10 cellular contexts compared by ENCODE assay signal in genomic region chr17:44672479-44673093, GRCh38. TPM values are rescaled to one million over a fixed set of nuclear protein-coding genes. Genes with fewer than 3 reads are reported as not detected.
DNase-seq lines count a peak whose midpoint lies in the region; ATAC-seq, FAIRE-seq and TF ChIP-seq lines count a peak whose summit lies in the region.
"Had no signal": no experiment of that assay in that cellular context is flagged by ENCODE, and none has a peak within 500 bp of the region (broad histone marks: within the 10 kb centered on the region; RNA-seq: fewer than 3 reads in every experiment).

No MANE protein-coding gene starts in this region.

- H3K9me3 ChIP-seq in A549 (no peaks in the 10 kb centered on the region), RWPE2 (ENCODE audit: severe bottlenecking) (no peaks in the 10 kb centered on the region), mucosa of descending colon (no peaks in the 10 kb centered on the region)

- H3K4me2 ChIP-seq in A549, result no peak overlapping the region

- no peak for TF ChIP-seq EP300 in A549 (IDR thresholded peaks at IDR 0.05)

- H3K4me3 ChIP-seq in A549, result no peak overlapping the region
- H3K4me3 ChIP-seq in GM12875 (ENCODE audit: low read depth, low read length), result no peak overlapping the region
- H3K4me3 ChIP-seq in RWPE2 (ENCODE audit: severe bottlenecking), result no peak overlapping the region
- H3K4me3 ChIP-seq in fibroblast of pulmonary artery (replicated peaks; ENCODE audit: low read depth, low read length), result no peak overlapping the region
- no peak overlapping the region for H3K4me3 ChIP-seq in mucosa of descending colon

- H3K27ac ChIP-seq in A549, result no peak overlapping the region
- H3K27ac ChIP-seq in RWPE2 (ENCODE audit: poor library complexity, severe bottlenecking), result no peak overlapping the region

- no peak for TF ChIP-seq POLR2A in A549 (IDR thresholded peaks at IDR 0.05; ENCODE audit: low read length)

- TF ChIP-seq CTCF in A549 (IDR thresholded peaks at IDR 0.05), result peak; percentile 74
- peak; percentile 24; the same call in 1 of the 2 replicates for TF ChIP-seq CTCF in GM12875 (IDR thresholded peaks at IDR 0.05; ENCODE audit: borderline replicate concordance, insufficient read depth, low read depth, low read length)
- TF ChIP-seq CTCF in RWPE2 (IDR thresholded peaks at IDR 0.05; ENCODE audit: poor library complexity, severe bottlenecking), result peak; percentile 79
- peak; percentile 74 for TF ChIP-seq CTCF in fibroblast of pulmonary artery (IDR thresholded peaks at IDR 0.05; ENCODE audit: low read length, missing control alignments)
- no peak for TF ChIP-seq CTCF in mucosa of descending colon (IDR thresholded peaks at IDR 0.05)

- FAIRE-seq in A549 (lab: Jason Lieb, UNC), result peak; percentile 99
- FAIRE-seq: keratinocyte had no signal

- TF ChIP-seq RAD21 in A549 (conservative IDR thresholded peaks at IDR 0.05 in 1 of 2, IDR thresholded peaks at IDR 0.05 in 1 of 2), result peak; percentile 61 to 76

- H3K27me3 ChIP-seq in RWPE2 (ENCODE audit: insufficient read depth, poor library complexity, severe bottlenecking), result no peaks in the 10 kb centered on the region

- intact Hi-C loops in mucosa of descending colon (cut with DNase I, micrococcal nuclease), result no loop called here

- CTCF ChIA-PET in A549 (lab: Yijun Ruan, JAX), result interaction anchor here (0.6 to 4.5 kb wide), 31 partner anchors 9 to 296 kb away, joined by 3 to 45 read pairs (median 4); partner anchors contain the start of genes CCDC43 and MEIOC

- DNase-seq in A549 (ENCODE audit: low read depth in 1 of 2, low spot score in 1 of 2) (peak; percentile 42 to 60), RWPE2 (ENCODE audit: low spot score) (no peak), fibroblast of pulmonary artery (ENCODE audit: low read depth) (peak; percentile 52), mucosa of descending colon (no peak), NCI-H446 treated with DMSO at 0.1 percent for 48 hours (lab: John Stamatoyannopoulos, UW) (no peak)
- no peak for DNase-seq in activated CD4-positive, alpha-beta T cell treated with anti-CD3 and anti-CD28 coated beads, Interleukin-2, amount 50 U/mL, for 4 hours
- DNase-seq: T-helper 17 cell had no signal

- no peaks in the 10 kb centered on the region for H3K4me1 ChIP-seq in A549
- H3K4me1 ChIP-seq in RWPE2 (ENCODE audit: insufficient read depth, poor library complexity, severe bottlenecking), result no peaks in the 10 kb centered on the region
- no peaks in the 10 kb centered on the region for H3K4me1 ChIP-seq in mucosa of descending colon (ENCODE audit: low read depth)

- H3K36me3 ChIP-seq in RWPE2 (ENCODE audit: low read depth) (peaks cover 24% of the 10 kb centered on the region), mucosa of descending colon (ENCODE audit: low read depth) (no peaks in the 10 kb centered on the region)

- POLR2A ChIA-PET in A549 (lab: Yijun Ruan, JAX), result no interaction called here

- ATAC-seq in A549 (peak; percentile 66 to 70; a peak in 3 of 6 replicates), RWPE2 (ENCODE audit: low read depth) (no peak), mucosa of descending colon (no peak), GM21367 (IDR thresholded peaks at IDR 0.05; ENCODE audit: unreplicated experiment) (no peak)
- ATAC-seq: T-helper 17 cell had no signal

TF ChIP-seq in A549, 52 proteins besides CTCF, POLR2A, EP300 and RAD21:
- no peak for TF ChIP-seq ZNF302 (CRISPR knock-in tag; IDR thresholded peaks at IDR 0.05)
- TF ChIP-seq SMC3 (IDR thresholded peaks at IDR 0.05), result peak; percentile 65
- no peak for TF ChIP-seq BHLHE40 (IDR thresholded peaks at IDR 0.05; ENCODE audit: low read depth, low read length)
- peak in 1 of 2 experiments; percentile 23; a peak in 1 of 4 replicates for TF ChIP-seq CEBPB (IDR thresholded peaks at IDR 0.05)
- TF ChIP-seq, protein P1, sequence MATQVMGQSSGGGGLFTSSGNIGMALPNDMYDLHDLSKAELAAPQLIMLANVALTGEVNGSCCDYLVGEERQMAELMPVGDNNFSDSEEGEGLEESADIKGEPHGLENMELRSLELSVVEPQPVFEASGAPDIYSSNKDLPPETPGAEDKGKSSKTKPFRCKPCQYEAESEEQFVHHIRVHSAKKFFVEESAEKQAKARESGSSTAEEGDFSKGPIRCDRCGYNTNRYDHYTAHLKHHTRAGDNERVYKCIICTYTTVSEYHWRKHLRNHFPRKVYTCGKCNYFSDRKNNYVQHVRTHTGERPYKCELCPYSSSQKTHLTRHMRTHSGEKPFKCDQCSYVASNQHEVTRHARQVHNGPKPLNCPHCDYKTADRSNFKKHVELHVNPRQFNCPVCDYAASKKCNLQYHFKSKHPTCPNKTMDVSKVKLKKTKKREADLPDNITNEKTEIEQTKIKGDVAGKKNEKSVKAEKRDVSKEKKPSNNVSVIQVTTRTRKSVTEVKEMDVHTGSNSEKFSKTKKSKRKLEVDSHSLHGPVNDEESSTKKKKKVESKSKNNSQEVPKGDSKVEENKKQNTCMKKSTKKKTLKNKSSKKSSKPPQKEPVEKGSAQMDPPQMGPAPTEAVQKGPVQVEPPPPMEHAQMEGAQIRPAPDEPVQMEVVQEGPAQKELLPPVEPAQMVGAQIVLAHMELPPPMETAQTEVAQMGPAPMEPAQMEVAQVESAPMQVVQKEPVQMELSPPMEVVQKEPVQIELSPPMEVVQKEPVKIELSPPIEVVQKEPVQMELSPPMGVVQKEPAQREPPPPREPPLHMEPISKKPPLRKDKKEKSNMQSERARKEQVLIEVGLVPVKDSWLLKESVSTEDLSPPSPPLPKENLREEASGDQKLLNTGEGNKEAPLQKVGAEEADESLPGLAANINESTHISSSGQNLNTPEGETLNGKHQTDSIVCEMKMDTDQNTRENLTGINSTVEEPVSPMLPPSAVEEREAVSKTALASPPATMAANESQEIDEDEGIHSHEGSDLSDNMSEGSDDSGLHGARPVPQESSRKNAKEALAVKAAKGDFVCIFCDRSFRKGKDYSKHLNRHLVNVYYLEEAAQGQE (IDR thresholded peaks at IDR 0.05), result no peak
TF ChIP-seq in A549: peak in this region for 2.

RNA-seq across cellular contexts. Expression of gene MEIOC, which starts 16.3 kb away (rescaled TPM):
- polyA plus RNA-seq in A549 (2011; rRNA removed) (18.0 and 18.2 TPM in 2 replicates), A549 (2017; fragmentation: RNase III; extraction: RNeasy Plus Mini Kit Qiagen cat#74134 plus additional on column Dnase treatment) (5.9 to 7.2 TPM (median 6.9 TPM) in 3 replicates)
- 3.3 and 4.1 TPM in 2 replicates for polyA plus RNA-seq in A549 (2012; cell fraction: cytosol; rRNA removed)
- polyA plus RNA-seq in A549 (2012; cell fraction: nucleus; rRNA removed), result 1.3 and 3.1 TPM in 2 replicates
- polyA minus RNA-seq in A549 (2011; rRNA and poly(A)+ RNA removed), result 2.8 and 8.5 TPM in 2 replicates
- under 1 TPM in 1 of 3 donors, not detected in 2; 0.16 TPM for total RNA-seq in mucosa of descending colon
- total RNA-seq: T-helper 17 cell had no signal

RNA-seq across cellular contexts. Expression of gene CCDC43, which starts 17.0 kb away (rescaled TPM):
- 24.1 and 34.3 TPM in 2 replicates for polyA plus RNA-seq in A549 (2011; rRNA removed)
- polyA plus RNA-seq in A549 (2012; cell fraction: cytosol; rRNA removed), result 6.8 and 8.2 TPM in 2 replicates
- polyA plus RNA-seq in A549 (2012; cell fraction: nucleus; rRNA removed), result 2.7 and 5.3 TPM in 2 replicates
- polyA plus RNA-seq in A549 (2017; fragmentation: RNase III; extraction: RNeasy Plus Mini Kit Qiagen cat#74134 plus additional on column Dnase treatment), result 35.6 to 39.4 TPM (median 37.3 TPM) in 3 replicates
- 6.9 and 8.3 TPM in 2 replicates for polyA minus RNA-seq in A549 (2011; rRNA and poly(A)+ RNA removed)
- total RNA-seq in mucosa of descending colon, result 10 to 100 TPM; 14.3 to 19.1 (median 18.7) TPM

RNA-seq across cellular contexts. Expression of gene DBF4B, which starts 35.9 kb away (rescaled TPM):
- 16.5 and 16.9 TPM in 2 replicates for polyA plus RNA-seq in A549 (2011; rRNA removed)
- polyA plus RNA-seq in A549 (2012; cell fraction: cytosol; rRNA removed), result 26.0 and 32.2 TPM in 2 replicates
- 89.2 and 99.4 TPM in 2 replicates for polyA plus RNA-seq in A549 (2012; cell fraction: nucleus; rRNA removed)
- 27.5 to 32.3 TPM (median 30.1 TPM) in 3 replicates for polyA plus RNA-seq in A549 (2017; fragmentation: RNase III; extraction: RNeasy Plus Mini Kit Qiagen cat#74134 plus additional on column Dnase treatment)
- polyA minus RNA-seq in A549 (2011; rRNA and poly(A)+ RNA removed), result 18.9 and 19.3 TPM in 2 replicates
- 10 to 100 TPM in 1 of 3 donors, 1 to 10 TPM in 2; 4.9 to 10.2 (median 7.2) TPM for total RNA-seq in mucosa of descending colon

Comparison
In these comparisons a context has a peak if more than half of its experiments do, and no peak if none do; other contexts are left out.
1. ATAC-seq: peak in A549 (2 of 2); none in RWPE2 (single experiment), mucosa of descending colon (single experiment) and GM21367 (single experiment).
2. DNase-seq: peak in A549 (2 of 2) and fibroblast of pulmonary artery (single experiment); none in RWPE2 (single experiment), mucosa of descending colon (0 of 3), activated CD4-positive, alpha-beta T cell treated with anti-CD3 and anti-CD28 coated beads, Interleukin-2, amount 50 U/mL, for 4 hours (0 of 2) and NCI-H446 treated with DMSO at 0.1 percent for 48 hours (single experiment).